Comparison of ENCODE assay signal across 23 cellular contexts in the genomic region with DNA sequence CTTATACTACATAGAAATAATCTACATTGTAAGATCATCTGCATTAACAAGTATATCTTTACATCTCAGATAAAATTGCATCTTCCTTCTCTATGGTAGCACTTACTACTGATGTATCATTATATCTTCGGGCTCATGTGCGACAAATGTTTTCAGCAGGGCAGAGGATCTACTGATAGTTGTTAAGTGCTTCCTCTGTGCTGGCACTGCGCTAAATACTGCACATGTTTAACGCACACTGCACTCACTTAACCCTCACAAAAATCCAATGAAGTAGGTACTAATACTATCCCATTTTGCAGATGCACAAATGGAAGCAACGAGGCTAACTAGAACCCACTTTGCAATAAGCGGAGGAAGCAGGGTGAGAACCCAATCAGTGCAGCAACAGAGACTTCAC.
"Had no signal": no experiment of that assay in that cellular context is flagged by ENCODE, and none has a peak within 500 bp of the region (broad histone marks: within the 10 kb centered on the region; RNA-seq: fewer than 3 reads in every experiment).

No MANE protein-coding gene starts in this region.

- H3K27ac ChIP-seq: colonic mucosa, esophagus muscularis mucosa, foreskin keratinocyte, gastroesophageal sphincter, heart left ventricle, hepatocyte, lower lobe of right lung had no signal

- H3K4me2 ChIP-seq: hepatocyte had no signal

- FAIRE-seq: endothelial cell of umbilical vein, frontal cortex, kidney had no signal

- H3K36me3 ChIP-seq: colonic mucosa, esophagus muscularis mucosa, gastroesophageal sphincter, heart left ventricle, lower lobe of right lung had no signal

- H3K9me3 ChIP-seq: colonic mucosa, esophagus muscularis mucosa, gastroesophageal sphincter, heart left ventricle, lower lobe of right lung, mucosa of descending colon had no signal

- H3K4me3 ChIP-seq: colonic mucosa, esophagus muscularis mucosa, gastroesophageal sphincter, heart left ventricle, hepatocyte, lower lobe of right lung, mucosa of descending colon had no signal

- H3K4me1 ChIP-seq: colonic mucosa, esophagus muscularis mucosa, foreskin keratinocyte, gastroesophageal sphincter, heart left ventricle, lower lobe of right lung had no signal

- H2AFZ ChIP-seq: hepatocyte had no signal

- DNase-seq: colonic mucosa; cortex of kidney; effector CD8-positive, alpha-beta T cell; effector memory CD8-positive, alpha-beta T cell; foreskin keratinocyte; heart left ventricle; hypothalamus; immature natural killer cell; islet precursor cell; kidney; kidney glomerular epithelial cell; left colon; left ventricle myocardium superior; lower lobe of right lung; mucosa of descending colon; naive B cell; naive thymus-derived CD8-positive, alpha-beta T cell had no signal

- H3K27me3 ChIP-seq: colonic mucosa, esophagus muscularis mucosa, foreskin keratinocyte, gastroesophageal sphincter, heart left ventricle, hepatocyte had no signal

- ATAC-seq: effector memory CD8-positive, alpha-beta T cell; foreskin keratinocyte; gastroesophageal sphincter; heart left ventricle; left lobe of liver; left ventricle myocardium superior; lower lobe of right lung; mucosa of descending colon; naive thymus-derived CD8-positive, alpha-beta T cell had no signal
